In genomic region chr12:31272607-31273225, GRCh38 we compare ENCODE assay signal across 1 cellular context.
TF ChIP-seq lines count a peak whose summit lies in the region.

No MANE protein-coding gene starts in this region.

TF ChIP-seq in K562, 482 proteins besides CTCF, POLR2A, EP300 and RAD21:
- TF ChIP-seq ETS1 (conservative IDR thresholded peaks at IDR 0.05; ENCODE audit: control insufficient read depth, low read depth, low read length), result no peak
- no peak for TF ChIP-seq SLC30A9 (CRISPR knock-in tag; IDR thresholded peaks at IDR 0.05)
TF ChIP-seq in K562: peak in this region for 0.
